ENCODE assay signal across 15 cellular contexts in genomic region chr4:110742148-110742547, GRCh38.
"Had no signal": no experiment of that assay in that cellular context is flagged by ENCODE, and none has a peak within 500 bp of the region (broad histone marks: within the 10 kb centered on the region; RNA-seq: fewer than 3 reads in every experiment).

No MANE protein-coding gene starts in this region.

- H3K27ac ChIP-seq: adrenal gland, body of pancreas had no signal

- H3K4me3 ChIP-seq: adrenal gland, body of pancreas, mucosa of descending colon had no signal

- H3K36me3 Mint-ChIP-seq: immature natural killer cell, natural killer cell, type B pancreatic cell had no signal

- ATAC-seq: body of pancreas, left colon, mucosa of descending colon, natural killer cell, right cardiac atrium had no signal

- H3K4me1 Mint-ChIP-seq: immature natural killer cell, natural killer cell had no signal

- H3K9me3 Mint-ChIP-seq: T-helper 1 cell treated with Interleukin-12 subunit alpha and Interleukin-12 subunit beta and Interleukin-4 antibody, amounts not matched to agents 30 μg/mL and 1 μg/mL, for 36 hours; type B pancreatic cell had no signal

- H3K9me3 ChIP-seq: adrenal gland, body of pancreas, mucosa of descending colon had no signal

- H3K27me3 ChIP-seq: adrenal gland, body of pancreas had no signal

- DNase-seq: activated CD4-positive, alpha-beta T cell treated with anti-CD3 and anti-CD28 coated beads for 4 hours; activated naive CD4-positive, alpha-beta T cell treated with anti-CD3 and anti-CD28 coated beads for 36 hours; adrenal gland; body of pancreas; effector memory CD4-positive, alpha-beta T cell; erythroblast; immature natural killer cell; left colon; mucosa of descending colon; natural killer cell; right cardiac atrium; stimulated activated CD4-positive, alpha-beta T cell treated with anti-CD3 and anti-CD28 coated beads, Interleukin-12 subunit alpha, Interleukin-12 subunit beta, amount 100 ng/mL, for 4 hours; stimulated activated naive CD4-positive, alpha-beta T cell had no signal

- H3K4me3 Mint-ChIP-seq: activated naive CD4-positive, alpha-beta T cell treated with anti-CD3 and anti-CD28 coated beads for 36 hours; immature natural killer cell; natural killer cell; T-helper 1 cell treated with Interleukin-12 subunit alpha and Interleukin-12 subunit beta and Interleukin-4 antibody, amounts not matched to agents 30 μg/mL and 1 μg/mL, for 36 hours; type B pancreatic cell had no signal

- H3K27ac Mint-ChIP-seq: activated naive CD4-positive, alpha-beta T cell treated with anti-CD3 and anti-CD28 coated beads for 36 hours; immature natural killer cell; natural killer cell; T-helper 1 cell treated with Interleukin-12 subunit alpha and Interleukin-12 subunit beta and Interleukin-4 antibody, amounts not matched to agents 30 μg/mL and 1 μg/mL, for 36 hours; type B pancreatic cell had no signal

- H3K36me3 ChIP-seq: adrenal gland had no signal

- H3K4me1 ChIP-seq: adrenal gland, body of pancreas had no signal
